21 cellular contexts compared by ENCODE assay signal in the genomic region with DNA sequence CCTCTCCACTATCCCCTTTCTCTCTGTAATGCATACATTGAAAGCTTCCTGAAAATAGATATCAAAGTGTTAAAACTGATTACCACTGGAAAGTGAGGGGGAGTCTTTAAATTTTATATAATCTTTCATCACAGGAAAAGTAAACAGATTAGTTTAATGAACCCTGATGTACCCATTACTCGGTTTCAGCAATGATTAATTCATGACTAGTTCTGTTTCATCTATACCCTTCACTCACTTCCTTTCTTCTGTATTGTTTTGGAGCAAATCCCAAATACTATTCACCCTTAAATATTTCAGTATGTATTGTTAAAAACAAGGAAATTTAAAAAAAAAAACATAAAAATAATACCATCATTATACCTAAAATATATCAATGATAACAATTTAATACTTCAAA.
A peak's percentile ranks its signal among the peaks of the same experiment; 100 is the strongest.
DNase-seq lines count a peak whose midpoint lies in the region; ATAC-seq, FAIRE-seq and TF ChIP-seq lines count a peak whose summit lies in the region.
"Had no signal": no experiment of that assay in that cellular context is flagged by ENCODE, and none has a peak within 500 bp of the region (broad histone marks: within the 10 kb centered on the region; RNA-seq: fewer than 3 reads in every experiment).

No MANE protein-coding gene starts in this region.

- H3K4me2 ChIP-seq in OCI-LY3 (ENCODE audit: low read length) (peak overlapping the region; percentile 19; the same call in 1 of the 2 replicates), endothelial cell of umbilical vein (ENCODE audit: insufficient read depth, low read length) (no peak overlapping the region)

- peaks cover 4% of the 10 kb centered on the region for H3K36me3 ChIP-seq in OCI-LY3 (replicated peaks; ENCODE audit: low read depth, low read length)
- H3K36me3 ChIP-seq in endothelial cell of umbilical vein (ENCODE audit: control insufficient read depth in 2 of 2, extremely low read depth in 1 of 2, insufficient read depth in 2 of 2, low read length in 2 of 2) = no peaks in the 10 kb centered on the region
- H3K36me3 ChIP-seq: BLaER1 treated with 17β-estradiol and CSF1 and Interleukin-3, amounts not matched to agents 10 nM and 100 nM; MG63 had no signal

- H3K27me3 ChIP-seq in OCI-LY3 (ENCODE audit: low read depth, low read length) (no peaks in the 10 kb centered on the region), endothelial cell of umbilical vein (ENCODE audit: control insufficient read depth in 2 of 2, insufficient read depth in 2 of 2, low read length in 2 of 2) (no peaks in the 10 kb centered on the region)
- H3K27me3 ChIP-seq: BLaER1 treated with 17β-estradiol and CSF1 and Interleukin-3, amounts not matched to agents 10 nM and 100 nM; MG63 had no signal

- CTCF ChIA-PET in endothelial cell of umbilical vein (lab: Charles Lee) = interaction anchor here (0.9 to 3.6 kb wide), 5 partner anchors 8 to 95 kb away, joined by 3 to 12 read pairs (median 3); no protein-coding TSS in a partner anchor

- no peaks in the 10 kb centered on the region for H3K9me1 ChIP-seq in endothelial cell of umbilical vein (replicated peaks; ENCODE audit: control insufficient read depth, extremely low read depth, insufficient read depth, low read length)

- no peak for FAIRE-seq in endothelial cell of umbilical vein (lab: Jason Lieb, UNC)
- FAIRE-seq: G401.6 had no signal

- H3K27ac ChIP-seq in OCI-LY3 (ENCODE audit: low read length) (no peak overlapping the region), endothelial cell of umbilical vein (ENCODE audit: insufficient read depth, low read depth, low read length) (no peak overlapping the region)
- H3K27ac ChIP-seq: SK-N-MC had no signal

- H3K4me3 ChIP-seq in OCI-LY3 (ENCODE audit: low read length) (no peak overlapping the region), endothelial cell of umbilical vein (replicated peaks in 1 of 3; ENCODE audit: insufficient read depth in 1 of 3, low read depth in 1 of 3, low read length in 3 of 3) (no peak overlapping the region)
- H3K4me3 ChIP-seq: BLaER1 treated with 17β-estradiol and CSF1 and Interleukin-3, amounts not matched to agents 10 nM and 100 nM; MG63; SK-N-MC had no signal

- peaks cover 58% of the 10 kb centered on the region for H3K4me1 ChIP-seq in OCI-LY3 (ENCODE audit: low read length)
- H3K4me1 ChIP-seq in endothelial cell of umbilical vein (ENCODE audit: control insufficient read depth, extremely low read depth, insufficient read depth, low read length) = peaks cover 26% of the 10 kb centered on the region

- intact Hi-C loops in endothelial cell of umbilical vein (cut with micrococcal nuclease) = loop anchor here (10.0 kb wide), 1 partner anchor 497 kb away; the partner anchor contains the start of genes FGD6 and VEZT

- dilution Hi-C loops in endothelial cell of umbilical vein (cut with MboI; ENCODE audit: extremely low pct_ligation_motif_present, low sequenced_read_pairs) = no loop called here

- H3K9ac ChIP-seq in OCI-LY3 (ENCODE audit: low read length) (no peak overlapping the region), endothelial cell of umbilical vein (replicated peaks; ENCODE audit: extremely low read depth, insufficient read depth, low read length) (no peak overlapping the region)

- TSS peak; percentile 81 for BruUV-seq in endothelial cell of umbilical vein (replicated peaks; lab: Mats Ljungman, UMichigan)

- POLR2A ChIA-PET in endothelial cell of umbilical vein (lab: Charles Lee) = no interaction called here

- H3K9me3 ChIP-seq in OCI-LY3 (ENCODE audit: insufficient read depth, low read length) = no peaks in the 10 kb centered on the region
- no peaks in the 10 kb centered on the region for H3K9me3 ChIP-seq in endothelial cell of umbilical vein (replicated peaks; ENCODE audit: control insufficient read depth, insufficient read depth, low read length)
- H3K9me3 ChIP-seq: BLaER1 treated with 17β-estradiol and CSF1 and Interleukin-3, amounts not matched to agents 10 nM and 100 nM; MG63 had no signal

- no peak overlapping the region for H2AFZ ChIP-seq in OCI-LY3 (ENCODE audit: low read depth, low read length)
- no peak overlapping the region for H2AFZ ChIP-seq in endothelial cell of umbilical vein (ENCODE audit: low read depth, low read length)

- TF ChIP-seq CTCF in OCI-LY3 (IDR thresholded peaks at IDR 0.05; ENCODE audit: low read depth, low read length) (no peak), endothelial cell of umbilical vein (IDR thresholded peaks at IDR 0.05; ENCODE audit: extremely low read depth in 1 of 2, insufficient read depth in 1 of 2, low read depth in 1 of 2, low read length in 2 of 2) (no peak)

- no peak for TF ChIP-seq POLR2A in endothelial cell of umbilical vein (IDR thresholded peaks at IDR 0.05; ENCODE audit: low read depth, low read length)

- H4K20me1 ChIP-seq in OCI-LY3 (ENCODE audit: insufficient read depth, low read length) (no peaks in the 10 kb centered on the region), endothelial cell of umbilical vein (replicated peaks; ENCODE audit: control insufficient read depth, extremely low read depth, insufficient read depth, low read length) (no peaks in the 10 kb centered on the region)
- H4K20me1 ChIP-seq: BLaER1 treated with 17β-estradiol and CSF1 and Interleukin-3, amounts not matched to agents 10 nM and 100 nM had no signal

- DNase-seq in endothelial cell of umbilical vein (ENCODE audit: low read depth, low spot score) (peak; percentile 30), kidney tubule cell (ENCODE audit: low spot score) (peak; percentile 35), GM03348 (ENCODE audit: low spot score) (no peak), NCI-H2081 treated with DMSO at 0.1 percent for 48 hours (lab: John Stamatoyannopoulos, UW) (no peak)
- DNase-seq: CD4-positive, alpha-beta memory T cell; DND-41; MG63; NCI-H1092; NCI-H1436; NCI-H1930; NCI-H345; NCI-H524 treated with DMSO at 0.1 percent for 48 hours; NCI-H82; RPMI8226; SW 1271 had no signal

- ATAC-seq in GM19351 (IDR thresholded peaks at IDR 0.05; ENCODE audit: unreplicated experiment) (no peak), GM18520 (IDR thresholded peaks at IDR 0.05; ENCODE audit: unreplicated experiment) (no peak)

- H3K79me2 ChIP-seq in OCI-LY3 (ENCODE audit: low read length) = no peaks in the 10 kb centered on the region
- H3K79me2 ChIP-seq in endothelial cell of umbilical vein (ENCODE audit: control insufficient read depth, insufficient read depth, low read length) = no peaks in the 10 kb centered on the region

TF ChIP-seq in endothelial cell of umbilical vein, 7 proteins besides CTCF, POLR2A, EP300 and RAD21:
- TF ChIP-seq GATA2 (IDR thresholded peaks at IDR 0.05; ENCODE audit: insufficient read depth, insufficient read length, low read depth, low read length) = peak; percentile 30
- TF ChIP-seq, protein P1, sequence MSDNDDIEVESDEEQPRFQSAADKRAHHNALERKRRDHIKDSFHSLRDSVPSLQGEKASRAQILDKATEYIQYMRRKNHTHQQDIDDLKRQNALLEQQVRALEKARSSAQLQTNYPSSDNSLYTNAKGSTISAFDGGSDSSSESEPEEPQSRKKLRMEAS (IDR thresholded peaks at IDR 0.05; ENCODE audit: insufficient read depth, insufficient read length) = no peak
- TF ChIP-seq FOS (IDR thresholded peaks at IDR 0.05; ENCODE audit: borderline replicate concordance, insufficient read depth, low read length) = peak; percentile 48

Comparison
In these comparisons a context has a peak if more than half of its experiments do, and no peak if none do; other contexts are left out.
1. DNase-seq: peak in endothelial cell of umbilical vein (single experiment) and kidney tubule cell (single experiment); none in GM03348 (single experiment) and NCI-H2081 treated with DMSO at 0.1 percent for 48 hours (single experiment).